In genomic region chr5:120160120-120160895, GRCh38 we compare ENCODE assay signal across 22 cellular contexts.
A peak's percentile ranks its signal among the peaks of the same experiment; 100 is the strongest.
DNase-seq lines count a peak whose midpoint lies in the region; ATAC-seq, FAIRE-seq and TF ChIP-seq lines count a peak whose summit lies in the region.
"Had no signal": no experiment of that assay in that cellular context is flagged by ENCODE, and none has a peak within 500 bp of the region (broad histone marks: within the 10 kb centered on the region; RNA-seq: fewer than 3 reads in every experiment).

No MANE protein-coding gene starts in this region.

- H3K23ac ChIP-seq in mesenchymal stem cell (ENCODE audit: low read length in 2 of 2) = no peak overlapping the region

- H3K79me1 ChIP-seq in mesenchymal stem cell (replicated peaks; ENCODE audit: low read length, poor library complexity, severe bottlenecking) = no peaks in the 10 kb centered on the region

- TF ChIP-seq POLR2A in tibial nerve (IDR thresholded peaks at IDR 0.05) (no peak), HepG2 (IDR thresholded peaks at IDR 0.05; ENCODE audit: insufficient read depth in 1 of 2, low read depth in 2 of 2, low read length in 2 of 2) (no peak)

- H3K36me3 ChIP-seq in mesenchymal stem cell (ENCODE audit: control insufficient read depth in 1 of 2, insufficient read depth in 2 of 2, low read depth in 1 of 2, low read length in 2 of 2) (no peaks in the 10 kb centered on the region), tibial nerve (no peaks in the 10 kb centered on the region), HepG2 (replicated peaks in 1 of 2; ENCODE audit: control insufficient read depth in 1 of 2, insufficient read depth in 2 of 2, low read length in 2 of 2) (no peaks in the 10 kb centered on the region)
- H3K36me3 ChIP-seq: HAP-1 had no signal

- BruUV-seq in HepG2 (replicated peaks; lab: Mats Ljungman, UMichigan) = no TSS peak

- no peak overlapping the region for H3K4me3 Mint-ChIP-seq in activated T-cell treated with anti-CD3 and anti-CD28 coated beads, Interleukin-2, amount 50 U/mL, for 72 hours
- H3K4me3 Mint-ChIP-seq: activated naive CD4-positive, alpha-beta T cell treated with anti-CD3 and anti-CD28 coated beads, Interleukin-2, amount 10 ng/mL, durations not matched to agents 7 days and 5 days; effector memory CD8-positive, alpha-beta T cell; neural crest cell; T-helper 17 cell had no signal

- no peaks in the 10 kb centered on the region for H3K4me1 Mint-ChIP-seq in activated T-cell treated with anti-CD3 and anti-CD28 coated beads, Interleukin-2, amount 50 U/mL, for 72 hours (ENCODE audit: low read depth)
- H3K4me1 Mint-ChIP-seq: activated naive CD4-positive, alpha-beta T cell treated with anti-CD3 and anti-CD28 coated beads, Interleukin-2, amount 10 ng/mL, durations not matched to agents 7 days and 5 days; neural crest cell; T-helper 17 cell had no signal

- ATAC-seq in activated T-cell treated with anti-CD3 and anti-CD28 coated beads, Interleukin-2, amount 50 U/mL, for 72 hours (replicated peaks in 1 of 2) = no peak
- ATAC-seq in HepG2 = no peak
- ATAC-seq: effector memory CD8-positive, alpha-beta T cell; sciatic nerve; T-helper 17 cell had no signal

- H4K20me1 ChIP-seq in HepG2 (ENCODE audit: insufficient read depth, low read length) = no peaks in the 10 kb centered on the region

- H3K18ac ChIP-seq in mesenchymal stem cell (ENCODE audit: low read depth in 1 of 2, low read length in 2 of 2) = peak overlapping the region in 1 of 2 experiments; percentile 62

- H4K8ac ChIP-seq in mesenchymal stem cell (ENCODE audit: low read length) = peak overlapping the region; percentile 64

- H3K27me3 ChIP-seq in mesenchymal stem cell (ENCODE audit: control insufficient read depth in 1 of 2, insufficient read depth in 1 of 2, low read length in 2 of 2) (no peaks in the 10 kb centered on the region), tibial nerve (no peaks in the 10 kb centered on the region), HepG2 (ENCODE audit: control insufficient read depth in 1 of 2, insufficient read depth in 2 of 2, low read length in 2 of 2) (no peaks in the 10 kb centered on the region)

- H2BK12ac ChIP-seq in mesenchymal stem cell (ENCODE audit: low read length in 2 of 2) = no peak overlapping the region

- no peak overlapping the region for H3K14ac ChIP-seq in mesenchymal stem cell (ENCODE audit: low read length in 2 of 2)

- 13% methylated on average over 2 of the region's 4 CpGs for WGBS in mesenchymal stem cell
- WGBS in tibial nerve, 2 donors = 65 to 74% methylated on average over 4 of the region's 4 CpGs
- WGBS in HepG2 (ENCODE audit: low lambda C conversion rate) = 8% methylated on average over 4 of the region's 4 CpGs

- H3K9me3 Mint-ChIP-seq in activated T-cell treated with anti-CD3 and anti-CD28 coated beads, Interleukin-2, amount 50 U/mL, for 72 hours = peaks cover 0 to 2% of the 10 kb centered on the region in 2 donors
- H3K9me3 Mint-ChIP-seq: activated naive CD4-positive, alpha-beta T cell treated with anti-CD3 and anti-CD28 coated beads, Interleukin-2, amount 10 ng/mL, durations not matched to agents 7 days and 5 days; neural crest cell had no signal

- H4K91ac ChIP-seq in mesenchymal stem cell (ENCODE audit: low read length) = no peak overlapping the region

- no peak overlapping the region for H3K27ac Mint-ChIP-seq in activated T-cell treated with anti-CD3 and anti-CD28 coated beads, Interleukin-2, amount 50 U/mL, for 72 hours
- H3K27ac Mint-ChIP-seq: activated naive CD4-positive, alpha-beta T cell treated with anti-CD3 and anti-CD28 coated beads, Interleukin-2, amount 10 ng/mL, durations not matched to agents 7 days and 5 days; effector memory CD8-positive, alpha-beta T cell; T-helper 17 cell had no signal

- H2AFZ ChIP-seq in mesenchymal stem cell (ENCODE audit: low read depth, low read length) = no peak overlapping the region
- H2AFZ ChIP-seq in HepG2 (ENCODE audit: low read length) = no peak overlapping the region

- POLR2A ChIA-PET in HepG2 (lab: Yijun Ruan, JAX) = no interaction called here

- H3K9ac ChIP-seq in mesenchymal stem cell (ENCODE audit: low read length) (no peak overlapping the region), HepG2 (ENCODE audit: insufficient read depth, low read depth, low read length) (no peak overlapping the region)
- H3K9ac ChIP-seq: KMS-11 had no signal

- in situ Hi-C loops in astrocyte of the cerebellum (cut with HindIII; ENCODE audit: low sequenced_read_pairs) = no loop called here
- in situ Hi-C loops in HepG2 (cut with HindIII; ENCODE audit: extremely low pct_ligation_motif_present, low pct_unique_long_range_greater_than_20kb) = no loop called here

- TF ChIP-seq CTCF in astrocyte of the cerebellum (IDR thresholded peaks at IDR 0.05; ENCODE audit: low read depth, low read length, missing control alignments) (no peak), tibial nerve (IDR thresholded peaks at IDR 0.05) (no peak), HepG2 (CRISPR knock-in tag; IDR thresholded peaks at IDR 0.05) (no peak)

- DNase-seq in Daoy (ENCODE audit: low read depth) (peak; percentile 65), NCI-H1417 (lab: John Stamatoyannopoulos, UW) (peak; percentile 41 to 91 (median 42)), astrocyte of the cerebellum (ENCODE audit: low read depth) (peak; percentile 18), mesenchymal stem cell (peak; percentile 80), tibial nerve (ENCODE audit: low spot score in 2 of 2) (no peak), HepG2 (ENCODE audit: low spot score) (no peak), midbrain (lab: John Stamatoyannopoulos, UW) (no peak)
- no peak for DNase-seq in activated T-cell treated with anti-CD3 and anti-CD28 coated beads, Interleukin-2, amount 50 U/mL, for 72 hours
- DNase-seq: activated CD4-positive, CD25-positive, alpha-beta regulatory T cell treated with anti-CD3 and anti-CD28 coated beads, Interleukin-2, amount 50 U/mL, for 72 hours; activated naive CD4-positive, alpha-beta T cell treated with anti-CD3 and anti-CD28 coated beads, Interleukin-2, amount 10 ng/mL, durations not matched to agents 7 days and 5 days; central memory CD4-positive, alpha-beta T cell; DMS79; effector memory CD8-positive, alpha-beta T cell; NCI-H1694 treated with DMSO at 0.1 percent for 48 hours; RPMI8226; T-helper 17 cell; trophoblast cell had no signal

- CTCF ChIA-PET in HepG2 (lab: Yijun Ruan, JAX; ENCODE audit: low intra/inter-chr PET ratio, low total read pairs) = no interaction called here

- no peak overlapping the region for H2BK5ac ChIP-seq in mesenchymal stem cell (ENCODE audit: low read depth, low read length, poor library complexity, severe bottlenecking)

- H3K4me1 ChIP-seq in mesenchymal stem cell (ENCODE audit: control insufficient read depth, insufficient read depth, low read depth, low read length) = no peaks in the 10 kb centered on the region
- H3K4me1 ChIP-seq in tibial nerve = no peaks in the 10 kb centered on the region
- H3K4me1 ChIP-seq in HepG2 (ENCODE audit: insufficient read depth, low read length) = no peaks in the 10 kb centered on the region

- H3K4ac ChIP-seq in mesenchymal stem cell (ENCODE audit: low read depth in 1 of 2, low read length in 2 of 2) = no peak overlapping the region

- FAIRE-seq in HepG2 (lab: Jason Lieb, UNC) = no peak

- no peaks in the 10 kb centered on the region for H3K36me3 Mint-ChIP-seq in activated T-cell treated with anti-CD3 and anti-CD28 coated beads, Interleukin-2, amount 50 U/mL, for 72 hours (ENCODE audit: insufficient read depth in 2 of 2)
- H3K36me3 Mint-ChIP-seq: activated naive CD4-positive, alpha-beta T cell treated with anti-CD3 and anti-CD28 coated beads, Interleukin-2, amount 10 ng/mL, durations not matched to agents 7 days and 5 days had no signal

- TF ChIP-seq EP300 in tibial nerve (IDR thresholded peaks at IDR 0.05) (no peak), HepG2 (IDR thresholded peaks at IDR 0.05; ENCODE audit: low read depth in 2 of 2, low read length in 2 of 2) (no peak), HepG2 (CRISPR knock-in tag; IDR thresholded peaks at IDR 0.05; ENCODE audit: borderline replicate concordance) (no peak)

- H2BK15ac ChIP-seq in mesenchymal stem cell (ENCODE audit: low read depth, poor library complexity, severe bottlenecking) = no peak overlapping the region

- H3K27ac ChIP-seq in mesenchymal stem cell (ENCODE audit: low read length, poor library complexity, severe bottlenecking) (peak overlapping the region; percentile 20), tibial nerve (no peak overlapping the region), HepG2 (ENCODE audit: extremely low read length, insufficient read depth, low read length) (no peak overlapping the region)
- H3K27ac ChIP-seq: C4-2B, KMS-11 had no signal

- no peak for TF ChIP-seq RAD21 in HepG2 (CRISPR knock-in tag; IDR thresholded peaks at IDR 0.05)

- H3K4me3 ChIP-seq in astrocyte of the cerebellum (ENCODE audit: low read depth, low read length) = no peak overlapping the region
- H3K4me3 ChIP-seq in mesenchymal stem cell (ENCODE audit: insufficient read depth in 1 of 2, low read depth in 1 of 2, low read length in 2 of 2) = no peak overlapping the region
- no peak overlapping the region for H3K4me3 ChIP-seq in tibial nerve
- no peak overlapping the region for H3K4me3 ChIP-seq in HepG2 (replicated peaks in 1 of 3; ENCODE audit: insufficient read depth in 1 of 3, low read depth in 2 of 3, low read length in 3 of 3)
- H3K4me3 ChIP-seq: HAP-1 had no signal

- H3K79me2 ChIP-seq in HepG2 (ENCODE audit: insufficient read depth, low read length) = no peaks in the 10 kb centered on the region

- intact Hi-C loops in HepG2 (cut with micrococcal nuclease; ENCODE audit: unreplicated experiment) = no loop called here

- H3K27me3 Mint-ChIP-seq in activated T-cell treated with anti-CD3 and anti-CD28 coated beads, Interleukin-2, amount 50 U/mL, for 72 hours (ENCODE audit: low read depth) = no peaks in the 10 kb centered on the region
- H3K27me3 Mint-ChIP-seq: activated naive CD4-positive, alpha-beta T cell treated with anti-CD3 and anti-CD28 coated beads, Interleukin-2, amount 10 ng/mL, durations not matched to agents 7 days and 5 days; effector memory CD8-positive, alpha-beta T cell; T-helper 17 cell had no signal

- H3K9me3 ChIP-seq in mesenchymal stem cell (ENCODE audit: control insufficient read depth, low read length) (no peaks in the 10 kb centered on the region), tibial nerve (no peaks in the 10 kb centered on the region), HepG2 (ENCODE audit: low read length) (no peaks in the 10 kb centered on the region; the same call in 1 of the 2 replicates)
- H3K9me3 ChIP-seq: HAP-1 had no signal

- no peak overlapping the region for H2BK120ac ChIP-seq in mesenchymal stem cell (ENCODE audit: low read depth, low read length)

- H3K4me2 ChIP-seq in mesenchymal stem cell (ENCODE audit: low read length, poor library complexity, severe bottlenecking) = no peak overlapping the region
- H3K4me2 ChIP-seq in HepG2 (ENCODE audit: low read depth, low read length) = no peak overlapping the region
- H3K4me2 ChIP-seq: KMS-11 had no signal

- no peak overlapping the region for H2AK5ac ChIP-seq in mesenchymal stem cell (ENCODE audit: low read length, severe bottlenecking)

TF ChIP-seq in HepG2, 621 proteins besides CTCF, POLR2A, EP300 and RAD21 (continues in another document):
- no peak for TF ChIP-seq TRIM24 (CRISPR knock-in tag; IDR thresholded peaks at IDR 0.05)

Comparison
In these comparisons a context has a peak if more than half of its experiments do, and no peak if none do; other contexts are left out.
1. DNase-seq: peak in Daoy (single experiment), NCI-H1417 (3 of 3), astrocyte of the cerebellum (single experiment) and mesenchymal stem cell (single experiment); none in tibial nerve (0 of 2), activated T-cell treated with anti-CD3 and anti-CD28 coated beads, Interleukin-2, amount 50 U/mL, for 72 hours (0 of 2), HepG2 (single experiment) and midbrain (single experiment).